32 cellular contexts compared by ENCODE assay signal in genomic region chrX:114999906-115000305, GRCh38. TPM values are rescaled to one million over a fixed set of nuclear protein-coding genes. Genes with fewer than 3 reads are reported as not detected.
"Had no signal": no experiment of that assay in that cellular context is flagged by ENCODE, and none has a peak within 500 bp of the region (broad histone marks: within the 10 kb centered on the region; RNA-seq: fewer than 3 reads in every experiment).

No MANE protein-coding gene starts in this region.

- ATAC-seq: foreskin keratinocyte; gastroesophageal sphincter; heart left ventricle; left cardiac atrium; left lung; naive thymus-derived CD4-positive, alpha-beta T cell; sciatic nerve; stimulated activated naive CD8-positive, alpha-beta T cell treated with anti-CD3 and anti-CD28 coated beads, Interleukin-15, amount 100 ng/mL, for 72 hours; upper lobe of right lung had no signal

- DNase-seq: cortex of kidney; dorsolateral prefrontal cortex; effector CD8-positive, alpha-beta T cell; endodermal cell; foreskin keratinocyte; heart left ventricle; kidney; left cardiac atrium; left lung; mesenchymal stem cell; midbrain; naive thymus-derived CD4-positive, alpha-beta T cell; stimulated activated CD4-positive, alpha-beta T cell treated with anti-CD3 and anti-CD28 coated beads, Interleukin-12 subunit alpha, Interleukin-12 subunit beta, amount 100 ng/mL, for 4 hours; stimulated activated CD4-positive, alpha-beta T cell treated with anti-CD3 and anti-CD28 coated beads, Interleukin-1b, Interleukin-23, amount 100 ng/mL, for 48 hours; stimulated activated CD4-positive, alpha-beta T cell treated with anti-CD3 and anti-CD28 coated beads, Interleukin-4, amount 100 ng/mL, for 1 hour; stimulated activated CD8-positive, alpha-beta memory T cell treated with anti-CD3 and anti-CD28 coated beads, Interleukin-4, amount 100 ng/mL, for 48 hours; stimulated activated naive CD4-positive, alpha-beta T cell; stimulated activated naive CD8-positive, alpha-beta T cell treated with anti-CD3 and anti-CD28 coated beads, Interleukin-15, amount 100 ng/mL, for 72 hours; transverse colon; upper lobe of right lung; uterus had no signal

- H3K9me3 ChIP-seq: esophagus muscularis mucosa, gastroesophageal sphincter, heart left ventricle, left lung, prostate gland, right atrium auricular region, suprapubic skin, transverse colon, upper lobe of right lung, uterus had no signal

- H3K27me3 Mint-ChIP-seq: naive thymus-derived CD4-positive, alpha-beta T cell; stimulated activated naive CD8-positive, alpha-beta T cell treated with anti-CD3 and anti-CD28 coated beads, Interleukin-15, amount 100 ng/mL, for 72 hours had no signal

- H3K4me1 Mint-ChIP-seq: endodermal cell; naive thymus-derived CD4-positive, alpha-beta T cell; nephron; neural progenitor cell; stimulated activated naive CD8-positive, alpha-beta T cell treated with anti-CD3 and anti-CD28 coated beads, Interleukin-15, amount 100 ng/mL, for 72 hours had no signal

- H3K27ac Mint-ChIP-seq: endodermal cell; naive thymus-derived CD4-positive, alpha-beta T cell; nephron; neural progenitor cell; stimulated activated naive CD8-positive, alpha-beta T cell treated with anti-CD3 and anti-CD28 coated beads, Interleukin-15, amount 100 ng/mL, for 72 hours had no signal

- H3K79me2 ChIP-seq: hepatocyte had no signal

- H3K36me3 ChIP-seq: esophagus muscularis mucosa, gastroesophageal sphincter, heart left ventricle, left lung, neural progenitor cell, prostate gland, right atrium auricular region, suprapubic skin, transverse colon, upper lobe of right lung, uterus had no signal

- H3K4me2 ChIP-seq: hepatocyte, neural progenitor cell, smooth muscle cell had no signal

- H3K4me3 Mint-ChIP-seq: endodermal cell; naive thymus-derived CD4-positive, alpha-beta T cell; nephron; neural progenitor cell; stimulated activated naive CD8-positive, alpha-beta T cell treated with anti-CD3 and anti-CD28 coated beads, Interleukin-15, amount 100 ng/mL, for 72 hours had no signal

- H3K27me3 ChIP-seq: esophagus muscularis mucosa, foreskin keratinocyte, gastroesophageal sphincter, hepatocyte, left lung, neural progenitor cell, right atrium auricular region, suprapubic skin, transverse colon, upper lobe of right lung, uterus had no signal

- H3K27ac ChIP-seq: dorsolateral prefrontal cortex, esophagus muscularis mucosa, foreskin keratinocyte, gastroesophageal sphincter, heart left ventricle, hepatocyte, left lung, neural progenitor cell, prostate gland, right atrium auricular region, suprapubic skin, transverse colon, upper lobe of right lung, uterus had no signal

- H3K4me3 ChIP-seq: dorsolateral prefrontal cortex, esophagus muscularis mucosa, gastroesophageal sphincter, heart left ventricle, hepatocyte, left lung, neural progenitor cell, prostate gland, right atrium auricular region, smooth muscle cell, suprapubic skin, transverse colon, upper lobe of right lung, uterus had no signal

- H3K36me3 Mint-ChIP-seq: naive thymus-derived CD4-positive, alpha-beta T cell; neural progenitor cell had no signal

- H3K9ac ChIP-seq: neural progenitor cell had no signal

- H3K9me3 Mint-ChIP-seq: stimulated activated naive CD8-positive, alpha-beta T cell treated with anti-CD3 and anti-CD28 coated beads, Interleukin-15, amount 100 ng/mL, for 72 hours had no signal

- H2AFZ ChIP-seq: hepatocyte, neural progenitor cell had no signal

- FAIRE-seq: kidney had no signal

- H3K4me1 ChIP-seq: esophagus muscularis mucosa, foreskin keratinocyte, gastroesophageal sphincter, heart left ventricle, left lung, neural progenitor cell, prostate gland, right atrium auricular region, suprapubic skin, transverse colon, upper lobe of right lung, uterus had no signal

RNA-seq across cellular contexts. Expression of gene IL13RA2, which starts 17.5 kb away (rescaled TPM):
- total RNA-seq: endodermal cell; naive thymus-derived CD4-positive, alpha-beta T cell; osteocyte; transverse colon; upper lobe of right lung; uterus had no signal
- polyA plus RNA-seq: hepatocyte; naive thymus-derived CD4-positive, alpha-beta T cell had no signal
